ENCODE assay signal across 29 cellular contexts in the genomic region with DNA sequence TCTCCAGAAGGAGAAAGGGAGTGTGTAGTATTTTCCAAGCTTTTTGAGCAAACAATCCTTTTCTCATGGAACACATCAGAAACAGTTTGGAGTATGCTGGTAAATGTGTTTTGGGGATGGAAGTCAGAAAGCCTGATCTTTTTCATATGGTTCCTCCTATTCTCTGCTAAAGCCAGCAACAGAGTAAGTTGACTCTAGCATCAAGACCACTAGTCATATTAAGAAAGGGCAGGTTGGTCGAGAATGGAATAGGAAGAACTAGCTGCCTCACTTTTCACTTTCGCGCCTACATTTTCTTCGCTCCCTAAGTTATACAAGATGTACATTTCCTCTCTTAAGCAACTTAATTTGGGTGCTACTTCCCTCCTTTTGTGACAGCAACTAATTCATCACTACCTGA. TPM values are rescaled to one million over a fixed set of nuclear protein-coding genes. Genes with fewer than 3 reads are reported as not detected.
A peak's percentile ranks its signal among the peaks of the same experiment; 100 is the strongest.
DNase-seq lines count a peak whose midpoint lies in the region; ATAC-seq, FAIRE-seq and TF ChIP-seq lines count a peak whose summit lies in the region.
"Had no signal": no experiment of that assay in that cellular context is flagged by ENCODE, and none has a peak within 500 bp of the region (broad histone marks: within the 10 kb centered on the region; RNA-seq: fewer than 3 reads in every experiment).

No MANE protein-coding gene starts in this region.

- ATAC-seq in activated naive CD4-positive, alpha-beta T cell treated with anti-CD3 and anti-CD28 coated beads, Interleukin-2, amount 50 U/mL, for 72 hours = no peak
- ATAC-seq in HCT116 = no peak
- ATAC-seq in GM12878 = no peak
- ATAC-seq in GM21447 (IDR thresholded peaks at IDR 0.05; ENCODE audit: unreplicated experiment) = no peak
- ATAC-seq: gastroesophageal sphincter had no signal

- H3K27ac ChIP-seq in HCT116 (ENCODE audit: low read depth, low read length) = no peak overlapping the region
- no peak overlapping the region for H3K27ac ChIP-seq in GM12878 (ENCODE audit: control insufficient read depth, insufficient read depth)
- peak overlapping the region; percentile 77 for H3K27ac ChIP-seq in neutrophil
- no peak overlapping the region for H3K27ac ChIP-seq in brain microvascular endothelial cell
- H3K27ac ChIP-seq: esophagus muscularis mucosa, prostate gland, vagina, VCaP had no signal

- H3K27ac Mint-ChIP-seq in activated naive CD4-positive, alpha-beta T cell treated with anti-CD3 and anti-CD28 coated beads for 36 hours = peak overlapping the region; percentile 55
- peak overlapping the region in 1 of 2 donors; percentile 41 for H3K27ac Mint-ChIP-seq in activated naive CD4-positive, alpha-beta T cell treated with anti-CD3 and anti-CD28 coated beads, Interleukin-2, amount 50 U/mL, for 72 hours
- H3K27ac Mint-ChIP-seq: activated T-helper 2 cell treated with anti-CD3 and anti-CD28 coated beads, Interferon-gamma antibody, Interleukin-2, Interleukin-4, amounts not matched to agents 10 μg/mL and 5 μg/mL and 100 μg/mL, durations not matched to agents 14 hours and 24 hours and 36 hours; nephron had no signal

- BruUV-seq in HCT116 (replicated peaks; lab: Mats Ljungman, UMichigan) (TSS peak; percentile 45), GM12878 (replicated peaks; lab: Mats Ljungman, UMichigan) (TSS peak; percentile 80)

- H3K27me3 Mint-ChIP-seq in activated naive CD4-positive, alpha-beta T cell treated with anti-CD3 and anti-CD28 coated beads for 36 hours (ENCODE audit: low read depth) = no peaks in the 10 kb centered on the region

- no peak for TF ChIP-seq POLR2A in HCT116 (IDR thresholded peaks at IDR 0.05; ENCODE audit: borderline replicate concordance, extremely low read depth, insufficient read depth, insufficient read length)
- no peak for TF ChIP-seq POLR2A in GM12878 (IDR thresholded peaks at IDR 0.05; ENCODE audit: low read depth, low read length)

- H3K9ac ChIP-seq in HCT116 (ENCODE audit: low read length) (no peak overlapping the region), GM12878 (ENCODE audit: control insufficient read depth, insufficient read depth, low read length) (no peak overlapping the region)

- no peak overlapping the region for H3K4me3 Mint-ChIP-seq in activated naive CD4-positive, alpha-beta T cell treated with anti-CD3 and anti-CD28 coated beads for 36 hours
- H3K4me3 Mint-ChIP-seq: nephron; T-helper 1 cell treated with Interleukin-12 subunit alpha and Interleukin-12 subunit beta and Interleukin-4 antibody, amounts not matched to agents 30 μg/mL and 1 μg/mL, for 36 hours had no signal

- H3K4me1 ChIP-seq in HCT116 (ENCODE audit: control insufficient read depth in 1 of 2, insufficient read depth in 2 of 2, low read length in 2 of 2) (no peaks in the 10 kb centered on the region), GM12878 (ENCODE audit: control insufficient read depth, insufficient read depth, low read length) (no peaks in the 10 kb centered on the region), neutrophil (ENCODE audit: control insufficient read depth in 1 of 2, insufficient read depth in 1 of 2, low read depth in 1 of 2, low read length in 1 of 2) (peaks cover 56 to 64% of the 10 kb centered on the region in 2 experiments)
- H3K4me1 ChIP-seq: prostate gland had no signal

- TF ChIP-seq RAD21 in HCT116 (IDR thresholded peaks at IDR 0.05; ENCODE audit: low read depth) = no peak
- no peak for TF ChIP-seq RAD21 in GM12878 (IDR thresholded peaks at IDR 0.05; ENCODE audit: insufficient read depth, low read depth, low read length)

- CTCF ChIA-PET in activated naive CD4-positive, alpha-beta T cell treated with anti-CD3 and anti-CD28 coated beads for 36 hours (lab: Charles Lee) = no interaction called here
- CTCF ChIA-PET in HCT116 (lab: Charles Lee) = no interaction called here
- CTCF ChIA-PET in GM12878 (lab: Yijun Ruan, JAX) = interaction anchor here (1.4 kb wide), 1 partner anchor 266 kb away, joined by 4 read pairs; no protein-coding TSS in a partner anchor

- SMC1A ChIA-PET in GM12878 (lab: Charles Lee; ENCODE audit: uncharacterized antibody, unreplicated experiment) = interaction anchor here (1.0 to 2.7 kb wide), 2 partner anchors 16 to 33 kb away, joined by 3 to 7 read pairs; a partner anchor contains a TSS

- intact Hi-C loops in activated naive CD4-positive, alpha-beta T cell treated with anti-CD3 and anti-CD28 coated beads for 36 hours (cut with micrococcal nuclease) = no loop called here
- intact Hi-C loops in HCT116 (cut with micrococcal nuclease) = no loop called here
- intact Hi-C loops in GM12878 (cut with micrococcal nuclease; ENCODE audit: unreplicated experiment) = no loop called here

- H3K36me3 ChIP-seq in HCT116 (ENCODE audit: control insufficient read depth in 1 of 2, insufficient read depth in 2 of 2, low read length in 2 of 2) (peaks cover 56 to 60% of the 10 kb centered on the region in 2 experiments), GM12878 (ENCODE audit: control insufficient read depth in 2 of 2, insufficient read depth in 2 of 2, low read length in 1 of 2) (peaks cover 17 to 70% of the 10 kb centered on the region in 2 experiments), neutrophil (peaks cover 93% of the 10 kb centered on the region), brain microvascular endothelial cell (replicated peaks) (peaks cover 75% of the 10 kb centered on the region)

- H4K20me1 ChIP-seq in HCT116 (ENCODE audit: insufficient read depth) (no peaks in the 10 kb centered on the region), GM12878 (ENCODE audit: control insufficient read depth, insufficient read depth) (no peaks in the 10 kb centered on the region)

- FAIRE-seq in GM12878 (lab: Jason Lieb, UNC) = no peak
- FAIRE-seq: small intestine had no signal

- no peak for TF ChIP-seq CTCF in HCT116 (IDR thresholded peaks at IDR 0.05 in 2 of 3, conservative IDR thresholded peaks at IDR 0.05 in 1 of 3; ENCODE audit: borderline replicate concordance in 1 of 3, insufficient read depth in 1 of 3, low read depth in 2 of 3, low read length in 2 of 3)
- no peak for TF ChIP-seq CTCF in GM12878 (IDR thresholded peaks at IDR 0.05 in 2 of 3, conservative IDR thresholded peaks at IDR 0.05 in 1 of 3; ENCODE audit: control insufficient read depth in 2 of 3, extremely low read depth in 1 of 3, insufficient read depth in 1 of 3, low read depth in 3 of 3, low read length in 3 of 3)
- TF ChIP-seq CTCF in neutrophil (IDR thresholded peaks at IDR 0.05) = no peak
- no peak for TF ChIP-seq CTCF in brain microvascular endothelial cell (IDR thresholded peaks at IDR 0.05; ENCODE audit: low read depth, low read length, missing control alignments)

- H3K27me3 ChIP-seq in HCT116 (ENCODE audit: insufficient read depth, low read length) (no peaks in the 10 kb centered on the region), GM12878 (replicated peaks in 1 of 2; ENCODE audit: control insufficient read depth in 2 of 2, insufficient read depth in 2 of 2, low read length in 1 of 2) (no peaks in the 10 kb centered on the region), neutrophil (no peaks in the 10 kb centered on the region), brain microvascular endothelial cell (replicated peaks) (no peaks in the 10 kb centered on the region)
- H3K27me3 ChIP-seq: esophagus muscularis mucosa, gastroesophageal sphincter, MG63, vagina had no signal

- H3K9me3 ChIP-seq in HCT116 (ENCODE audit: control insufficient read depth in 1 of 2, insufficient read depth in 1 of 2, low read depth in 1 of 2, low read length in 2 of 2) = no peaks in the 10 kb centered on the region
- H3K9me3 ChIP-seq in GM12878 (replicated peaks; ENCODE audit: control insufficient read depth, insufficient read depth, low read length) = no peaks in the 10 kb centered on the region
- no peaks in the 10 kb centered on the region for H3K9me3 ChIP-seq in neutrophil
- H3K9me3 ChIP-seq: esophagus muscularis mucosa, gastroesophageal sphincter, MG63, prostate gland, vagina had no signal

- no peaks in the 10 kb centered on the region for H3K9me3 Mint-ChIP-seq in activated naive CD4-positive, alpha-beta T cell treated with anti-CD3 and anti-CD28 coated beads for 36 hours
- H3K9me3 Mint-ChIP-seq in activated naive CD4-positive, alpha-beta T cell treated with anti-CD3 and anti-CD28 coated beads, Interleukin-2, amount 50 U/mL, for 72 hours = no peaks in the 10 kb centered on the region
- H3K9me3 Mint-ChIP-seq: activated T-helper 2 cell treated with anti-CD3 and anti-CD28 coated beads, Interferon-gamma antibody, Interleukin-2, Interleukin-4, amounts not matched to agents 10 μg/mL and 5 μg/mL and 100 μg/mL, durations not matched to agents 14 hours and 24 hours and 36 hours; nephron; T-helper 1 cell treated with Interleukin-12 subunit alpha and Interleukin-12 subunit beta and Interleukin-4 antibody, amounts not matched to agents 30 μg/mL and 1 μg/mL, for 36 hours had no signal

- DNase-seq in activated naive CD4-positive, alpha-beta T cell treated with anti-CD3 and anti-CD28 coated beads for 36 hours = no peak
- DNase-seq in activated naive CD4-positive, alpha-beta T cell treated with anti-CD3 and anti-CD28 coated beads, Interleukin-2, amount 50 U/mL, for 72 hours (ENCODE audit: low spot score in 2 of 2) = no peak
- DNase-seq in HCT116 (ENCODE audit: low read depth, low spot score) (no peak), GM12878 (ENCODE audit: low read depth, low spot score) (no peak), DMS153 (lab: John Stamatoyannopoulos, UW) (no peak), brain microvascular endothelial cell (no peak)
- DNase-seq: ACHN; activated CD4-positive, alpha-beta T cell treated with anti-CD3 and anti-CD28 coated beads, Interleukin-2, amount 50 U/mL, for 48 hours; central memory CD4-positive, alpha-beta T cell; mesendoderm; MG63; NCI-H146; NCI-H2171 treated with DMSO at 0.1 percent for 48 hours; NCI-H748 treated with DMSO at 0.1 percent for 48 hours; OCI-M1; SIG-M5; small intestine; stimulated activated CD4-positive, alpha-beta T cell treated with anti-CD3 and anti-CD28 coated beads, Interleukin-4, amount 100 ng/mL, for 24 hours; substantia nigra had no signal

- peaks cover 14% of the 10 kb centered on the region for H3K4me1 Mint-ChIP-seq in activated naive CD4-positive, alpha-beta T cell treated with anti-CD3 and anti-CD28 coated beads for 36 hours (ENCODE audit: low read depth)
- H3K4me1 Mint-ChIP-seq: nephron had no signal

- RAD21 ChIA-PET in HCT116 (lab: Charles Lee; ENCODE audit: low non-redundant PET in 1 of 2, low total read pairs in 2 of 2, uncharacterized antibody in 2 of 2, unreplicated experiment in 2 of 2) (no interaction called here), GM12878 (lab: Charles Lee; ENCODE audit: unreplicated experiment) (no interaction called here)

- in situ Hi-C loops in GM12878 (cut with MboI) (no loop called here), brain microvascular endothelial cell (cut with HindIII; ENCODE audit: low pct_ligation_motif_present, low sequenced_read_pairs) (no loop called here)

- peaks cover 44% of the 10 kb centered on the region for H3K36me3 Mint-ChIP-seq in activated naive CD4-positive, alpha-beta T cell treated with anti-CD3 and anti-CD28 coated beads for 36 hours (ENCODE audit: low read depth)
- peaks cover 15 to 23% of the 10 kb centered on the region in 2 donors for H3K36me3 Mint-ChIP-seq in activated naive CD4-positive, alpha-beta T cell treated with anti-CD3 and anti-CD28 coated beads, Interleukin-2, amount 50 U/mL, for 72 hours

- no peaks in the 10 kb centered on the region for H3K9me2 ChIP-seq in HCT116 (ENCODE audit: insufficient read depth)

- H3K4me3 ChIP-seq in HCT116 (replicated peaks in 1 of 2; ENCODE audit: low read depth in 1 of 2, low read length in 2 of 2) (no peak overlapping the region), GM12878 (no peak overlapping the region), neutrophil (ENCODE audit: low read depth in 1 of 2, low read length in 1 of 2) (no peak overlapping the region), brain microvascular endothelial cell (ENCODE audit: low read depth, low read length) (no peak overlapping the region)
- H3K4me3 ChIP-seq: esophagus muscularis mucosa, gastroesophageal sphincter, MG63, prostate gland, vagina had no signal

- POLR2A ChIA-PET in HCT116 (lab: Charles Lee) = no interaction called here
- POLR2A ChIA-PET in GM12878 (lab: Charles Lee) = no interaction called here

- no peak for TF ChIP-seq EP300 in GM12878 (IDR thresholded peaks at IDR 0.05; ENCODE audit: borderline replicate concordance in 1 of 2, control insufficient read depth in 1 of 2, low read depth in 2 of 2, low read length in 2 of 2)

- H3K4me2 ChIP-seq in HCT116 (ENCODE audit: low read length) = no peak overlapping the region
- no peak overlapping the region for H3K4me2 ChIP-seq in GM12878 (ENCODE audit: control insufficient read depth, insufficient read depth)

- H3K79me2 ChIP-seq in HCT116 (ENCODE audit: insufficient read depth, low read length) = no peaks in the 10 kb centered on the region
- H3K79me2 ChIP-seq in GM12878 (ENCODE audit: control insufficient read depth, insufficient read depth, low read length) = no peaks in the 10 kb centered on the region

- WGBS in GM12878 (ENCODE audit: insufficient coverage, insufficient replicate concordance, low lambda C conversion rate, missing lambda C conversion rate) = 100% methylated on average over 4 of the region's 4 CpGs

- H2AFZ ChIP-seq in HCT116 (ENCODE audit: low read depth, low read length, poor library complexity, severe bottlenecking) (no peak overlapping the region), GM12878 (ENCODE audit: control insufficient read depth, low read depth, low read length) (no peak overlapping the region)

RNA-seq across cellular contexts. Expression of a gene that starts 24.0 kb away (rescaled TPM):
- 10 to 100 TPM; 81.3 to 89.7 TPM for total RNA-seq in activated naive CD4-positive, alpha-beta T cell treated with anti-CD3 and anti-CD28 coated beads for 36 hours
- total RNA-seq in activated naive CD4-positive, alpha-beta T cell treated with anti-CD3 and anti-CD28 coated beads, Interleukin-2, amount 50 U/mL, for 72 hours = 10 to 100 TPM; 81.8 to 84.1 TPM
- total RNA-seq in HCT116 (2021; ENCODE audit: unreplicated experiment) = 46.8 TPM
- polyA plus RNA-seq in HCT116 (2012) = 21.4 and 36.1 TPM in 2 replicates
- 42.3 and 51.6 TPM in 2 replicates for total RNA-seq in GM12878 (2013; cell fraction: nucleolus; rRNA removed)
- total RNA-seq in GM12878 (2014; rRNA removed) = 67.6 and 70.2 TPM in 2 replicates
- 92.1 and 95.8 TPM in 2 replicates for total RNA-seq in GM12878 (2014; rRNA removed; fragmentation: Illumina TruSeq; extraction: Trizol)
- 70.7 and 72.8 TPM in 2 replicates for total RNA-seq in GM12878 (2021)
- 38.5 TPM for polyA plus RNA-seq in GM12878 (2011; ENCODE audit: low read depth)
- polyA plus RNA-seq in GM12878 (2011; rRNA removed) = 50.4 and 55.0 TPM in 2 replicates
- polyA plus RNA-seq in GM12878 (2011; cell fraction: cytosol; rRNA removed) = 39.0 and 41.3 TPM in 2 replicates
- 13.9 and 18.3 TPM in 2 replicates for polyA plus RNA-seq in GM12878 (2011; cell fraction: nucleus; rRNA removed)
- 44.2 and 48.5 TPM in 2 replicates for polyA plus RNA-seq in GM12878 (2012)
- polyA plus RNA-seq in GM12878 (2014; fragmentation: Illumina TruSeq; extraction: Trizol) = 142 and 175 TPM in 2 replicates
- 100 to 1,000 TPM; 111 to 147 TPM for polyA plus RNA-seq in GM12878 (2014; fragmentation: Nextera tagmentation; extraction: Ambion mirVana)
- 58.1 and 68.0 TPM in 2 replicates for polyA plus RNA-seq in GM12878 (2014; rRNA removed)
- polyA plus RNA-seq in GM12878 (2016; fragmentation: Nextera tagmentation; extraction: Ambion mirVana) = 100 to 1,000 TPM; 133 to 138 TPM
- 39.4 and 40.4 TPM in 2 replicates for polyA minus RNA-seq in GM12878 (2011; rRNA and poly(A)+ RNA removed)
- 16.8 and 18.8 TPM in 2 replicates for polyA minus RNA-seq in GM12878 (2011; cell fraction: cytosol; rRNA and poly(A)+ RNA removed)
- polyA minus RNA-seq in GM12878 (2011; cell fraction: nucleus; rRNA and poly(A)+ RNA removed) = 3.7 and 5.9 TPM in 2 replicates

RNA-seq across cellular contexts. Expression of a gene that starts 32.5 kb away (rescaled TPM):
- 100 to 1,000 TPM; 522 to 525 TPM for total RNA-seq in activated naive CD4-positive, alpha-beta T cell treated with anti-CD3 and anti-CD28 coated beads for 36 hours
- total RNA-seq in activated naive CD4-positive, alpha-beta T cell treated with anti-CD3 and anti-CD28 coated beads, Interleukin-2, amount 50 U/mL, for 72 hours = 100 to 1,000 TPM; 578 to 634 TPM
- 274 TPM for total RNA-seq in HCT116 (2021; ENCODE audit: unreplicated experiment)
- polyA plus RNA-seq in HCT116 (2012) = 202 and 238 TPM in 2 replicates
- total RNA-seq in GM12878 (2013; cell fraction: nucleolus; rRNA removed) = 67.9 and 74.3 TPM in 2 replicates
- total RNA-seq in GM12878 (2014; rRNA removed) = 378 and 394 TPM in 2 replicates
- total RNA-seq in GM12878 (2014; rRNA removed; fragmentation: Illumina TruSeq; extraction: Trizol) = 405 and 421 TPM in 2 replicates
- 482 and 491 TPM in 2 replicates for total RNA-seq in GM12878 (2021)
- 209 TPM for polyA plus RNA-seq in GM12878 (2011; ENCODE audit: low read depth)
- polyA plus RNA-seq in GM12878 (2011; rRNA removed) = 360 and 431 TPM in 2 replicates
- polyA plus RNA-seq in GM12878 (2011; cell fraction: cytosol; rRNA removed) = 219 and 245 TPM in 2 replicates
- polyA plus RNA-seq in GM12878 (2011; cell fraction: nucleus; rRNA removed) = 178 and 179 TPM in 2 replicates
- 262 and 277 TPM in 2 replicates for polyA plus RNA-seq in GM12878 (2012)
- polyA plus RNA-seq in GM12878 (2014; fragmentation: Illumina TruSeq; extraction: Trizol) = 500 and 537 TPM in 2 replicates
- polyA plus RNA-seq in GM12878 (2014; fragmentation: Nextera tagmentation; extraction: Ambion mirVana) = 100 to 1,000 TPM; 413 to 441 TPM
- polyA plus RNA-seq in GM12878 (2014; rRNA removed) = 367 and 393 TPM in 2 replicates
- polyA plus RNA-seq in GM12878 (2016; fragmentation: Nextera tagmentation; extraction: Ambion mirVana) = 100 to 1,000 TPM; 475 to 481 TPM
- 238 and 242 TPM in 2 replicates for polyA minus RNA-seq in GM12878 (2011; rRNA and poly(A)+ RNA removed)
- 82.6 and 88.4 TPM in 2 replicates for polyA minus RNA-seq in GM12878 (2011; cell fraction: cytosol; rRNA and poly(A)+ RNA removed)
- polyA minus RNA-seq in GM12878 (2011; cell fraction: nucleus; rRNA and poly(A)+ RNA removed) = 51.4 and 68.3 TPM in 2 replicates
